35 cellular contexts compared by ENCODE assay signal in genomic region chr4:70277121-70277520, GRCh38. TPM values are rescaled to one million over a fixed set of nuclear protein-coding genes. Genes with fewer than 3 reads are reported as not detected.
"Had no signal": no experiment of that assay in that cellular context is flagged by ENCODE, and none has a peak within 500 bp of the region (broad histone marks: within the 10 kb centered on the region; RNA-seq: fewer than 3 reads in every experiment).

No MANE protein-coding gene starts in this region.

- H3K9me3 Mint-ChIP-seq: activated CD4-positive, alpha-beta T cell treated with anti-CD3 and anti-CD28 coated beads, Interleukin-2, amount 10 ng/mL, durations not matched to agents 24 days and 14 days; activated naive CD4-positive, alpha-beta T cell treated with anti-CD3 and anti-CD28 coated beads for 36 hours; activated naive CD4-positive, alpha-beta T cell treated with anti-CD3 and anti-CD28 coated beads, Interleukin-2, amount 50 U/mL, for 24 hours; activated naive CD8-positive, alpha-beta T cell treated with anti-CD3 and anti-CD28 coated beads for 36 hours; activated naive CD8-positive, alpha-beta T cell treated with anti-CD3 and anti-CD28 coated beads, Interleukin-2, amount 50 U/mL, for 24 hours; activated T-helper 1 cell treated with anti-CD3 and anti-CD28 coated beads, Interleukin-12 subunit alpha, Interleukin-12 subunit beta, Interleukin-2, Interleukin-4 antibody, amounts not matched to agents 30 ng/mL and 10 ng/mL and 1 ng/mL, durations not matched to agents 14 hours and 24 hours and 36 hours; activated T-helper 2 cell treated with anti-CD3 and anti-CD28 coated beads, Interferon-gamma antibody, Interleukin-2, Interleukin-4, amounts not matched to agents 10 μg/mL and 5 μg/mL and 100 μg/mL, durations not matched to agents 14 hours and 24 hours and 36 hours had no signal

- H3K9me3 ChIP-seq: adrenal gland, body of pancreas, esophagus muscularis mucosa, gastroesophageal sphincter had no signal

- H3K4me1 Mint-ChIP-seq: activated CD4-positive, alpha-beta T cell treated with anti-CD3 and anti-CD28 coated beads for 36 hours; activated CD4-positive, alpha-beta T cell treated with anti-CD3 and anti-CD28 coated beads, Interleukin-2, amount 10 ng/mL, durations not matched to agents 24 days and 14 days; activated CD8-positive, alpha-beta memory T cell treated with anti-CD3 and anti-CD28 coated beads, Interleukin-2, amount 10 ng/mL, durations not matched to agents 7 days and 5 days; activated naive CD4-positive, alpha-beta T cell treated with anti-CD3 and anti-CD28 coated beads, Interleukin-2, amount 50 U/mL, for 24 hours; activated naive CD8-positive, alpha-beta T cell treated with anti-CD3 and anti-CD28 coated beads for 36 hours; activated naive CD8-positive, alpha-beta T cell treated with anti-CD3 and anti-CD28 coated beads, Interleukin-2, amount 50 U/mL, for 24 hours had no signal

- H3K27me3 Mint-ChIP-seq: activated CD4-positive, alpha-beta memory T cell treated with anti-CD3 and anti-CD28 coated beads for 36 hours; activated CD4-positive, alpha-beta T cell treated with anti-CD3 and anti-CD28 coated beads for 36 hours; activated CD4-positive, alpha-beta T cell treated with anti-CD3 and anti-CD28 coated beads, Interleukin-2, amount 10 ng/mL, durations not matched to agents 24 days and 14 days; activated CD8-positive, alpha-beta memory T cell treated with anti-CD3 and anti-CD28 coated beads, Interleukin-2, amount 10 ng/mL, durations not matched to agents 7 days and 5 days; activated naive CD4-positive, alpha-beta T cell treated with anti-CD3 and anti-CD28 coated beads, Interleukin-2, amount 50 U/mL, for 24 hours; activated naive CD8-positive, alpha-beta T cell treated with anti-CD3 and anti-CD28 coated beads for 36 hours; activated naive CD8-positive, alpha-beta T cell treated with anti-CD3 and anti-CD28 coated beads, Interleukin-2, amount 50 U/mL, for 24 hours; effector memory CD8-positive, alpha-beta T cell had no signal

- DNase-seq: activated CD4-positive, alpha-beta memory T cell treated with anti-CD3 and anti-CD28 coated beads for 36 hours; activated CD4-positive, alpha-beta T cell treated with anti-CD3 and anti-CD28 coated beads for 36 hours; activated CD4-positive, alpha-beta T cell treated with anti-CD3 and anti-CD28 coated beads, Interleukin-2, amount 10 ng/mL, durations not matched to agents 24 days and 14 days; activated CD4-positive, CD25-positive, alpha-beta regulatory T cell; activated CD4-positive, CD25-positive, alpha-beta regulatory T cell treated with anti-CD3 and anti-CD28 coated beads, Interleukin-2, amount 50 U/mL, for 72 hours; activated CD8-positive, alpha-beta memory T cell treated with anti-CD3 and anti-CD28 coated beads, Interleukin-2, amount 10 ng/mL, durations not matched to agents 7 days and 5 days; activated CD8-positive, alpha-beta memory T cell treated with anti-CD3 and anti-CD28 coated beads, Interleukin-2, amount 50 U/mL, for 4 hours; activated CD8-positive, alpha-beta T cell treated with anti-CD3 and anti-CD28 coated beads, Interleukin-2, amount 10 ng/mL, durations not matched to agents 7 days and 5 days; activated effector memory CD4-positive, alpha-beta T cell treated with anti-CD3 and anti-CD28 coated beads, Interleukin-2, amount 50 U/mL, for 16 hours; activated naive CD4-positive, alpha-beta T cell treated with anti-CD3 and anti-CD28 coated beads for 36 hours; activated naive CD8-positive, alpha-beta T cell treated with anti-CD3 and anti-CD28 coated beads for 36 hours; activated naive CD8-positive, alpha-beta T cell treated with anti-CD3 and anti-CD28 coated beads, Interleukin-2, amount 50 U/mL, for 24 hours; activated T-cell treated with anti-CD3 and anti-CD28 coated beads, Interleukin-2, amount 50 U/mL, for 1 hour; activated T-cell treated with anti-CD3 and anti-CD28 coated beads, Interleukin-2, amount 50 U/mL, for 48 hours; adrenal gland; amygdala; aorta; body of pancreas; caudate nucleus; cortex of kidney; dermis blood vessel endothelial cell; effector CD4-positive, alpha-beta T cell; effector memory CD8-positive, alpha-beta T cell; erythroblast; foreskin keratinocyte; head of caudate nucleus; T-helper 2 cell had no signal

- H3K27ac Mint-ChIP-seq: activated CD4-positive, alpha-beta memory T cell treated with anti-CD3 and anti-CD28 coated beads for 36 hours; activated CD4-positive, alpha-beta T cell treated with anti-CD3 and anti-CD28 coated beads for 36 hours; activated CD4-positive, alpha-beta T cell treated with anti-CD3 and anti-CD28 coated beads, Interleukin-2, amount 10 ng/mL, durations not matched to agents 24 days and 14 days; activated CD8-positive, alpha-beta memory T cell treated with anti-CD3 and anti-CD28 coated beads, Interleukin-2, amount 10 ng/mL, durations not matched to agents 7 days and 5 days; activated CD8-positive, alpha-beta T cell treated with anti-CD3 and anti-CD28 coated beads, Interleukin-2, amount 10 ng/mL, durations not matched to agents 7 days and 5 days; activated naive CD4-positive, alpha-beta T cell treated with anti-CD3 and anti-CD28 coated beads for 36 hours; activated naive CD4-positive, alpha-beta T cell treated with anti-CD3 and anti-CD28 coated beads, Interleukin-2, amount 50 U/mL, for 24 hours; activated naive CD8-positive, alpha-beta T cell treated with anti-CD3 and anti-CD28 coated beads for 36 hours; activated naive CD8-positive, alpha-beta T cell treated with anti-CD3 and anti-CD28 coated beads, Interleukin-2, amount 50 U/mL, for 24 hours; activated T-helper 1 cell treated with anti-CD3 and anti-CD28 coated beads, Interleukin-12 subunit alpha, Interleukin-12 subunit beta, Interleukin-2, Interleukin-4 antibody, amounts not matched to agents 30 ng/mL and 10 ng/mL and 1 ng/mL, durations not matched to agents 14 hours and 24 hours and 36 hours; activated T-helper 2 cell treated with anti-CD3 and anti-CD28 coated beads, Interferon-gamma antibody, Interleukin-2, Interleukin-4, amounts not matched to agents 10 μg/mL and 5 μg/mL and 100 μg/mL, durations not matched to agents 14 hours and 24 hours and 36 hours; effector memory CD8-positive, alpha-beta T cell had no signal

- H3K36me3 Mint-ChIP-seq: activated CD4-positive, alpha-beta memory T cell treated with anti-CD3 and anti-CD28 coated beads for 36 hours; activated CD8-positive, alpha-beta memory T cell treated with anti-CD3 and anti-CD28 coated beads, Interleukin-2, amount 10 ng/mL, durations not matched to agents 7 days and 5 days; activated naive CD4-positive, alpha-beta T cell treated with anti-CD3 and anti-CD28 coated beads, Interleukin-2, amount 50 U/mL, for 24 hours; activated naive CD8-positive, alpha-beta T cell treated with anti-CD3 and anti-CD28 coated beads for 36 hours had no signal

- H3K4me3 Mint-ChIP-seq: activated CD4-positive, alpha-beta memory T cell treated with anti-CD3 and anti-CD28 coated beads for 36 hours; activated CD4-positive, alpha-beta T cell treated with anti-CD3 and anti-CD28 coated beads for 36 hours; activated CD4-positive, alpha-beta T cell treated with anti-CD3 and anti-CD28 coated beads, Interleukin-2, amount 10 ng/mL, durations not matched to agents 24 days and 14 days; activated CD8-positive, alpha-beta memory T cell treated with anti-CD3 and anti-CD28 coated beads, Interleukin-2, amount 10 ng/mL, durations not matched to agents 7 days and 5 days; activated CD8-positive, alpha-beta T cell treated with anti-CD3 and anti-CD28 coated beads, Interleukin-2, amount 10 ng/mL, durations not matched to agents 7 days and 5 days; activated naive CD4-positive, alpha-beta T cell treated with anti-CD3 and anti-CD28 coated beads for 36 hours; activated naive CD4-positive, alpha-beta T cell treated with anti-CD3 and anti-CD28 coated beads, Interleukin-2, amount 50 U/mL, for 24 hours; activated naive CD8-positive, alpha-beta T cell treated with anti-CD3 and anti-CD28 coated beads for 36 hours; activated naive CD8-positive, alpha-beta T cell treated with anti-CD3 and anti-CD28 coated beads, Interleukin-2, amount 50 U/mL, for 24 hours; activated T-helper 1 cell treated with anti-CD3 and anti-CD28 coated beads, Interleukin-12 subunit alpha, Interleukin-12 subunit beta, Interleukin-2, Interleukin-4 antibody, amounts not matched to agents 30 ng/mL and 10 ng/mL and 1 ng/mL, durations not matched to agents 14 hours and 24 hours and 36 hours; effector memory CD8-positive, alpha-beta T cell had no signal

- H3K4me1 ChIP-seq: adrenal gland, body of pancreas, esophagus muscularis mucosa, foreskin keratinocyte, gastroesophageal sphincter had no signal

- H3K27ac ChIP-seq: adrenal gland, body of pancreas, esophagus muscularis mucosa, foreskin keratinocyte, gastroesophageal sphincter had no signal

- H3K27me3 ChIP-seq: adrenal gland, body of pancreas, esophagus muscularis mucosa, foreskin keratinocyte, gastroesophageal sphincter had no signal

RNA-seq across cellular contexts. Expression of gene CSN3, which starts 34.7 kb away (rescaled TPM):
- total RNA-seq: activated CD4-positive, alpha-beta memory T cell treated with anti-CD3 and anti-CD28 coated beads for 36 hours; activated CD4-positive, alpha-beta T cell treated with anti-CD3 and anti-CD28 coated beads for 36 hours; activated CD4-positive, alpha-beta T cell treated with anti-CD3 and anti-CD28 coated beads, Interleukin-2, amount 10 ng/mL, durations not matched to agents 24 days and 14 days; activated CD8-positive, alpha-beta memory T cell treated with anti-CD3 and anti-CD28 coated beads for 36 hours; activated CD8-positive, alpha-beta memory T cell treated with anti-CD3 and anti-CD28 coated beads, Interleukin-2, amount 10 ng/mL, durations not matched to agents 7 days and 5 days; activated CD8-positive, alpha-beta T cell treated with anti-CD3 and anti-CD28 coated beads, Interleukin-2, amount 10 ng/mL, durations not matched to agents 7 days and 5 days; activated naive CD4-positive, alpha-beta T cell treated with anti-CD3 and anti-CD28 coated beads for 36 hours; activated naive CD8-positive, alpha-beta T cell treated with anti-CD3 and anti-CD28 coated beads for 36 hours; activated T-helper 1 cell treated with anti-CD3 and anti-CD28 coated beads, Interleukin-12 subunit alpha, Interleukin-12 subunit beta, Interleukin-2, Interleukin-4 antibody, amounts not matched to agents 30 ng/mL and 10 ng/mL and 1 ng/mL, durations not matched to agents 14 hours and 24 hours and 36 hours; activated T-helper 2 cell treated with anti-CD3 and anti-CD28 coated beads, Interferon-gamma antibody, Interleukin-2, Interleukin-4, amounts not matched to agents 10 μg/mL and 5 μg/mL and 100 μg/mL, durations not matched to agents 14 hours and 24 hours and 36 hours; adrenal gland; aorta; body of pancreas; chondrocyte; dermis blood vessel endothelial cell; esophagus muscularis mucosa; foreskin keratinocyte; gastroesophageal sphincter; T-helper 1 cell treated with Interleukin-12 subunit alpha and Interleukin-12 subunit beta and Interleukin-4 antibody, amounts not matched to agents 30 ng/mL and 1 ng/mL, for 36 hours had no signal

RNA-seq across cellular contexts. Expression of gene FDCSP, which starts 51.2 kb away (rescaled TPM):
- total RNA-seq: activated CD4-positive, alpha-beta memory T cell treated with anti-CD3 and anti-CD28 coated beads for 36 hours; activated CD4-positive, alpha-beta T cell treated with anti-CD3 and anti-CD28 coated beads for 36 hours; activated CD4-positive, alpha-beta T cell treated with anti-CD3 and anti-CD28 coated beads, Interleukin-2, amount 10 ng/mL, durations not matched to agents 24 days and 14 days; activated CD8-positive, alpha-beta memory T cell treated with anti-CD3 and anti-CD28 coated beads for 36 hours; activated CD8-positive, alpha-beta memory T cell treated with anti-CD3 and anti-CD28 coated beads, Interleukin-2, amount 10 ng/mL, durations not matched to agents 7 days and 5 days; activated CD8-positive, alpha-beta T cell treated with anti-CD3 and anti-CD28 coated beads, Interleukin-2, amount 10 ng/mL, durations not matched to agents 7 days and 5 days; activated naive CD4-positive, alpha-beta T cell treated with anti-CD3 and anti-CD28 coated beads for 36 hours; activated naive CD8-positive, alpha-beta T cell treated with anti-CD3 and anti-CD28 coated beads for 36 hours; activated T-helper 1 cell treated with anti-CD3 and anti-CD28 coated beads, Interleukin-12 subunit alpha, Interleukin-12 subunit beta, Interleukin-2, Interleukin-4 antibody, amounts not matched to agents 30 ng/mL and 10 ng/mL and 1 ng/mL, durations not matched to agents 14 hours and 24 hours and 36 hours; activated T-helper 2 cell treated with anti-CD3 and anti-CD28 coated beads, Interferon-gamma antibody, Interleukin-2, Interleukin-4, amounts not matched to agents 10 μg/mL and 5 μg/mL and 100 μg/mL, durations not matched to agents 14 hours and 24 hours and 36 hours; adrenal gland; aorta; body of pancreas; chondrocyte; dermis blood vessel endothelial cell; esophagus muscularis mucosa; foreskin keratinocyte; T-helper 1 cell treated with Interleukin-12 subunit alpha and Interleukin-12 subunit beta and Interleukin-4 antibody, amounts not matched to agents 30 ng/mL and 1 ng/mL, for 36 hours had no signal

RNA-seq across cellular contexts. Expression of gene CABS1, which starts 57.7 kb away (rescaled TPM):
- total RNA-seq: activated CD4-positive, alpha-beta memory T cell treated with anti-CD3 and anti-CD28 coated beads for 36 hours; activated CD4-positive, alpha-beta T cell treated with anti-CD3 and anti-CD28 coated beads for 36 hours; activated CD4-positive, alpha-beta T cell treated with anti-CD3 and anti-CD28 coated beads, Interleukin-2, amount 10 ng/mL, durations not matched to agents 24 days and 14 days; activated CD8-positive, alpha-beta memory T cell treated with anti-CD3 and anti-CD28 coated beads for 36 hours; activated CD8-positive, alpha-beta memory T cell treated with anti-CD3 and anti-CD28 coated beads, Interleukin-2, amount 10 ng/mL, durations not matched to agents 7 days and 5 days; activated CD8-positive, alpha-beta T cell treated with anti-CD3 and anti-CD28 coated beads, Interleukin-2, amount 10 ng/mL, durations not matched to agents 7 days and 5 days; activated naive CD4-positive, alpha-beta T cell treated with anti-CD3 and anti-CD28 coated beads for 36 hours; activated naive CD8-positive, alpha-beta T cell treated with anti-CD3 and anti-CD28 coated beads for 36 hours; activated T-helper 1 cell treated with anti-CD3 and anti-CD28 coated beads, Interleukin-12 subunit alpha, Interleukin-12 subunit beta, Interleukin-2, Interleukin-4 antibody, amounts not matched to agents 30 ng/mL and 10 ng/mL and 1 ng/mL, durations not matched to agents 14 hours and 24 hours and 36 hours; activated T-helper 2 cell treated with anti-CD3 and anti-CD28 coated beads, Interferon-gamma antibody, Interleukin-2, Interleukin-4, amounts not matched to agents 10 μg/mL and 5 μg/mL and 100 μg/mL, durations not matched to agents 14 hours and 24 hours and 36 hours; adrenal gland; aorta; body of pancreas; chondrocyte; dermis blood vessel endothelial cell; esophagus muscularis mucosa; foreskin keratinocyte; gastroesophageal sphincter; T-helper 1 cell treated with Interleukin-12 subunit alpha and Interleukin-12 subunit beta and Interleukin-4 antibody, amounts not matched to agents 30 ng/mL and 1 ng/mL, for 36 hours had no signal
